In genomic region chr17:28612936-28613872, GRCh38 we compare ENCODE assay signal across 8 cellular contexts. TPM values are rescaled to one million over a fixed set of nuclear protein-coding genes. Genes with fewer than 3 reads are reported as not detected.
DNase-seq lines count a peak whose midpoint lies in the region; ATAC-seq and TF ChIP-seq lines count a peak whose summit lies in the region.

No MANE protein-coding gene starts in this region.

- no peaks in the 10 kb centered on the region for H3K4me1 ChIP-seq in breast epithelium

- H3K27me3 ChIP-seq in AG04450 (ENCODE audit: control insufficient read depth, insufficient read depth, low read length): no peaks in the 10 kb centered on the region
- H3K27me3 ChIP-seq in breast epithelium: no peaks in the 10 kb centered on the region
- no peaks in the 10 kb centered on the region for H3K27me3 ChIP-seq in kidney epithelial cell (ENCODE audit: control insufficient read depth, insufficient read depth, low read length)

- intact Hi-C loops in breast epithelium (cut with DNase I; ENCODE audit: low total_unique reads): no loop called here

- DNase-seq in AG04450 (ENCODE audit: low read depth, low spot score) (peak; percentile 8), SK-N-DZ (ENCODE audit: low spot score) (peak; percentile 58), breast epithelium (ENCODE audit: low spot score in 2 of 2) (no peak), kidney epithelial cell (ENCODE audit: low read depth) (no peak), GDM1 (lab: John Stamatoyannopoulos, UW) (no peak)
- DNase-seq in stimulated activated naive CD4-positive, alpha-beta T cell (lab: John Stamatoyannopoulos, UW): peak in 5 of 6 experiments; percentile 10 to 51 (median 16)

- TF ChIP-seq CTCF in AG04450 (IDR thresholded peaks at IDR 0.05; ENCODE audit: low read depth, low read length) (peak; percentile 77), GM12874 (IDR thresholded peaks at IDR 0.05; ENCODE audit: insufficient read depth, low read depth, low read length) (peak; percentile 74), breast epithelium (IDR thresholded peaks at IDR 0.05) (peak; percentile 16 to 51 (median 48)), kidney epithelial cell (IDR thresholded peaks at IDR 0.05; ENCODE audit: insufficient read depth, low read length, poor library complexity, severe bottlenecking) (peak; percentile 77)

- H3K36me3 ChIP-seq in breast epithelium: peaks cover 21% of the 10 kb centered on the region
- peaks cover 1% of the 10 kb centered on the region for H3K36me3 ChIP-seq in kidney epithelial cell (ENCODE audit: control insufficient read depth, insufficient read depth, low read length)

- no peak for ATAC-seq in GM21737 (IDR thresholded peaks at IDR 0.05; ENCODE audit: unreplicated experiment)

- POLR2A ChIA-PET in AG04450 (lab: Yijun Ruan, JAX): no interaction called here

- no peak overlapping the region for H3K27ac ChIP-seq in AG04450 (ENCODE audit: low read depth, low read length)
- H3K27ac ChIP-seq in breast epithelium: no peak overlapping the region

- CTCF ChIA-PET in AG04450 (lab: Charles Lee): interaction anchor here (0.6 to 1.9 kb wide), 10 partner anchors 8 to 119 kb away, joined by 3 to 9 read pairs (median 4); no protein-coding TSS in a partner anchor

- TF ChIP-seq POLR2A in breast epithelium (IDR thresholded peaks at IDR 0.05): no peak

- H3K9me3 ChIP-seq in AG04450 (ENCODE audit: control insufficient read depth, insufficient read depth, low read length) (no peaks in the 10 kb centered on the region), breast epithelium (no peaks in the 10 kb centered on the region)

- H3K4me3 ChIP-seq in AG04450 (ENCODE audit: low read depth, low read length): no peak overlapping the region
- H3K4me3 ChIP-seq in breast epithelium: no peak overlapping the region
- no peak overlapping the region for H3K4me3 ChIP-seq in kidney epithelial cell (ENCODE audit: low read depth, low read length)

RNA-seq across cellular contexts. Expression of gene RSKR, which starts 0.8 kb away (rescaled TPM):
- 4.6 and 6.0 TPM in 2 replicates for polyA plus RNA-seq in AG04450 (2011; rRNA removed)
- 7.2 and 9.1 TPM in 2 replicates for polyA minus RNA-seq in AG04450 (2011; rRNA and poly(A)+ RNA removed)
- polyA plus RNA-seq in SK-N-DZ (2014; cell fraction: cytosol; rRNA removed): 26.6 and 29.1 TPM in 2 replicates
- 173 and 290 TPM in 2 replicates for polyA plus RNA-seq in SK-N-DZ (2014; cell fraction: nucleus; rRNA removed)
- 10 to 100 TPM in 2 of 3 donors, 1 to 10 TPM in 1; 9.3 to 11.1 (median 11.0) TPM for total RNA-seq in breast epithelium
- total RNA-seq in kidney epithelial cell: 2.3 and 12.2 TPM in 2 replicates

RNA-seq across cellular contexts. Expression of gene SPAG5, which starts 14.4 kb away (rescaled TPM):
- polyA plus RNA-seq in AG04450 (2011; rRNA removed): 17.0 and 17.4 TPM in 2 replicates
- 23.5 and 26.8 TPM in 2 replicates for polyA minus RNA-seq in AG04450 (2011; rRNA and poly(A)+ RNA removed)
- 145 and 193 TPM in 2 replicates for polyA plus RNA-seq in SK-N-DZ (2014; cell fraction: cytosol; rRNA removed)
- 726 and 841 TPM in 2 replicates for polyA plus RNA-seq in SK-N-DZ (2014; cell fraction: nucleus; rRNA removed)
- total RNA-seq in breast epithelium (1 to 10 TPM; 3.3 to 5.8 (median 4.1) TPM), kidney epithelial cell (8.4 and 9.7 TPM in 2 replicates)

RNA-seq across cellular contexts. Expression of gene BLTP2, which starts 31.8 kb away (rescaled TPM):
- 141 and 156 TPM in 2 replicates for polyA plus RNA-seq in AG04450 (2011; rRNA removed)
- polyA minus RNA-seq in AG04450 (2011; rRNA and poly(A)+ RNA removed): 293 and 417 TPM in 2 replicates
- 58.7 and 83.5 TPM in 2 replicates for polyA plus RNA-seq in SK-N-DZ (2014; cell fraction: cytosol; rRNA removed)
- polyA plus RNA-seq in SK-N-DZ (2014; cell fraction: nucleus; rRNA removed): 173 and 215 TPM in 2 replicates
- total RNA-seq in breast epithelium (100 to 1,000 TPM; 107 to 131 (median 107) TPM), kidney epithelial cell (116 and 124 TPM in 2 replicates)

RNA-seq across cellular contexts. Expression of gene ALDOC, which starts 36.5 kb away (rescaled TPM):
- polyA plus RNA-seq in AG04450 (2011; rRNA removed): 46.3 and 48.6 TPM in 2 replicates
- polyA minus RNA-seq in AG04450 (2011; rRNA and poly(A)+ RNA removed): 30.5 and 43.0 TPM in 2 replicates
- polyA plus RNA-seq in SK-N-DZ (2014; cell fraction: cytosol; rRNA removed): 105 and 132 TPM in 2 replicates
- 40.2 and 46.6 TPM in 2 replicates for polyA plus RNA-seq in SK-N-DZ (2014; cell fraction: nucleus; rRNA removed)
- total RNA-seq in breast epithelium: 100 to 1,000 TPM in 1 of 3 donors, 10 to 100 TPM in 2; 19.7 to 191 (median 40.7) TPM
- total RNA-seq in kidney epithelial cell: 20.8 and 30.3 TPM in 2 replicates

RNA-seq across cellular contexts. Expression of gene PIGS, which starts 41.9 kb away (rescaled TPM):
- polyA plus RNA-seq in AG04450 (2011; rRNA removed): 51.8 and 64.8 TPM in 2 replicates
- polyA minus RNA-seq in AG04450 (2011; rRNA and poly(A)+ RNA removed): 30.6 and 46.4 TPM in 2 replicates
- polyA plus RNA-seq in SK-N-DZ (2014; cell fraction: cytosol; rRNA removed): 97.7 and 106 TPM in 2 replicates
- polyA plus RNA-seq in SK-N-DZ (2014; cell fraction: nucleus; rRNA removed): 71.0 and 100 TPM in 2 replicates
- total RNA-seq in breast epithelium (10 to 100 TPM; 35.4 to 63.5 (median 53.3) TPM), kidney epithelial cell (52.9 and 65.2 TPM in 2 replicates)

Comparison
In these comparisons a context has a peak if more than half of its experiments do, and no peak if none do; other contexts are left out.
1. DNase-seq: peak in AG04450 (single experiment), SK-N-DZ (single experiment) and stimulated activated naive CD4-positive, alpha-beta T cell (5 of 6); none in breast epithelium (0 of 2), kidney epithelial cell (single experiment) and GDM1 (single experiment).
2. Peak in every context shown above with its lines, with median percentiles within 50 percentile points of each other: CTCF ChIP-seq.